Comparison of ENCODE assay signal across 8 cellular contexts in the genomic region with DNA sequence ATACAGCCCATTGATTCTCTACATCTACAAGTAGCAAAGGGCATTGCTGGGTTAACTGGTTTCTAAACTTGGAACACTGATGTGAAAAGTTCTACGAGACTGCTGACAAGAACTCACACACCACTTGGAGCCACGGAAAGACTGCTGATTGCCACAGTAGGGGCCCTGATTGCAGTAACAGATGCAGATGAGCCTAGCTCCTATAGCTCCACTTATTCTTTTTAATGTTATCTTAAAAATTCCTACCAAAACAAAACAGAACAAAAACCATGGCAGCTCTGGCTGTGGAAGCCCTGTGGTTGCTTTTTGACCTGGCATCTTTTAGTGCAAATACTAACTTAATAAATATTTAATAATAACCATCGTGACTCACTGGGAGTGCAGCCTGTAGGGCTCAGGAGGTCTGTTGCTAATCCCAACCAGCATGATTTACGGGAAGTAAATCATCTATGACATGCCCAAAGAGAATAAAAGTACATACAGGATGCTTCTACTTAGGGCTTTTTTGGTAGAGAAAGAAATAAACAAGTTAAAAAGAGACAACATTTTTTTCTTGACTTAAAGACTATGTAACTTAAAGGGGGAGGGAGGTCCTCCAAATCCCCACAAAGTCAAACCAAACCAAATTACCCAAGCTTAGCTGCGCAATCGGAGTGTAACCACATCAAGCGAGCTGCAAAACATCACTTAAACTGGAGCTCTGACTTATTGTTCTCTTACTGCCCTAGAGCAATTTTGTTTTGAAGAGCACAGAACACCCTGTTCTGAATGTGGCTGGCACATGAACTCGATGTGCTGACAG.
DNase-seq lines count a peak whose midpoint lies in the region; ATAC-seq and TF ChIP-seq lines count a peak whose summit lies in the region.

No MANE protein-coding gene starts in this region.

- H3K27ac ChIP-seq in upper lobe of left lung = peak overlapping the region; percentile 90 to 96 (median 93)

- peak in 1 of 4 donors; percentile 30 for TF ChIP-seq POLR2A in upper lobe of left lung (IDR thresholded peaks at IDR 0.05)

- peaks cover 7 to 35% (median 10%) of the 10 kb centered on the region in 4 donors for H3K36me3 ChIP-seq in upper lobe of left lung

- ATAC-seq in upper lobe of left lung (ENCODE audit: low FRiP score in 2 of 2) (peak; percentile 87 to 91), GM21526 (IDR thresholded peaks at IDR 0.05; ENCODE audit: low FRiP score, unreplicated experiment) (no peak)

- H3K4me1 Mint-ChIP-seq in activated T-helper 2 cell treated with anti-CD3 and anti-CD28 coated beads, Interferon-gamma antibody, Interleukin-2, Interleukin-4, amounts not matched to agents 10 μg/mL and 5 μg/mL and 100 μg/mL, durations not matched to agents 14 hours and 24 hours and 36 hours (ENCODE audit: low read depth) = peaks cover 48% of the 10 kb centered on the region

- H3K4me3 ChIP-seq in fibroblast of villous mesenchyme (ENCODE audit: low read depth, low read length) (peak overlapping the region; percentile 13), upper lobe of left lung (no peak overlapping the region)

- TF ChIP-seq CTCF in fibroblast of villous mesenchyme (IDR thresholded peaks at IDR 0.05; ENCODE audit: insufficient read depth, low read depth, low read length) = no peak
- TF ChIP-seq CTCF in upper lobe of left lung (IDR thresholded peaks at IDR 0.05) = peak in 1 of 6 experiments; percentile 6

- H3K4me1 ChIP-seq in upper lobe of left lung = peaks cover 54 to 79% (median 71%) of the 10 kb centered on the region in 4 donors

- peak overlapping the region; percentile 74 for H3K27ac Mint-ChIP-seq in activated T-helper 2 cell treated with anti-CD3 and anti-CD28 coated beads, Interferon-gamma antibody, Interleukin-2, Interleukin-4, amounts not matched to agents 10 μg/mL and 5 μg/mL and 100 μg/mL, durations not matched to agents 14 hours and 24 hours and 36 hours

- H3K36me3 Mint-ChIP-seq in activated T-helper 2 cell treated with anti-CD3 and anti-CD28 coated beads, Interferon-gamma antibody, Interleukin-2, Interleukin-4, amounts not matched to agents 10 μg/mL and 5 μg/mL and 100 μg/mL, durations not matched to agents 14 hours and 24 hours and 36 hours (ENCODE audit: low read depth) = peaks cover 29% of the 10 kb centered on the region

- intact Hi-C loops in activated T-helper 2 cell treated with anti-CD3 and anti-CD28 coated beads, Interferon-gamma antibody, Interleukin-2, Interleukin-4, amounts not matched to agents 10 μg/mL and 5 μg/mL and 100 μg/mL, durations not matched to agents 14 hours and 24 hours and 36 hours (cut with micrococcal nuclease) = loop anchor here (5.0 kb wide), 3 partner anchors 66 to 136 kb away; partner anchors contain the start of genes ARMC12 and FKBP5

- no peaks in the 10 kb centered on the region for H3K9me3 ChIP-seq in upper lobe of left lung

- 13 to 15% methylated on average over 8 of the region's 8 CpGs for WGBS in upper lobe of left lung, 2 donors

- H3K4me3 Mint-ChIP-seq in activated T-helper 2 cell treated with anti-CD3 and anti-CD28 coated beads, Interferon-gamma antibody, Interleukin-2, Interleukin-4, amounts not matched to agents 10 μg/mL and 5 μg/mL and 100 μg/mL, durations not matched to agents 14 hours and 24 hours and 36 hours (ENCODE audit: low read depth) = peak overlapping the region; percentile 59

- no peaks in the 10 kb centered on the region for H3K27me3 Mint-ChIP-seq in activated T-helper 2 cell treated with anti-CD3 and anti-CD28 coated beads, Interferon-gamma antibody, Interleukin-2, Interleukin-4, amounts not matched to agents 10 μg/mL and 5 μg/mL and 100 μg/mL, durations not matched to agents 14 hours and 24 hours and 36 hours (ENCODE audit: low read depth)

- no peaks in the 10 kb centered on the region for H3K9me3 Mint-ChIP-seq in activated T-helper 2 cell treated with anti-CD3 and anti-CD28 coated beads, Interferon-gamma antibody, Interleukin-2, Interleukin-4, amounts not matched to agents 10 μg/mL and 5 μg/mL and 100 μg/mL, durations not matched to agents 14 hours and 24 hours and 36 hours

- H3K27me3 ChIP-seq in upper lobe of left lung = no peaks in the 10 kb centered on the region

- peak; percentile 80 for DNase-seq in Caki2 (ENCODE audit: low read depth)
- peak; percentile 75 for DNase-seq in NCI-H226
- DNase-seq in activated T-helper 2 cell treated with anti-CD3 and anti-CD28 coated beads, Interferon-gamma antibody, Interleukin-2, Interleukin-4, amounts not matched to agents 10 μg/mL and 5 μg/mL and 100 μg/mL, durations not matched to agents 14 hours and 24 hours and 36 hours (ENCODE audit: low spot score) = peak; percentile 41
- DNase-seq in fibroblast of villous mesenchyme (ENCODE audit: low read depth) = peak; percentile 98
- DNase-seq in nucleus accumbens (lab: John Stamatoyannopoulos, UW) = peak in 31 of 56 donors; percentile 7 to 67 (median 26)
- DNase-seq in upper lobe of left lung = peak in 1 of 2 donors; percentile 63
- DNase-seq in GOT3 (lab: John Stamatoyannopoulos, UW) = no peak

- in situ Hi-C loops in Caki2 (cut with HindIII; ENCODE audit: low pct_unique_long_range_greater_than_20kb, low sequenced_read_pairs) = no loop called here

- peak; percentile 85 to 100 (median 100) for TF ChIP-seq EP300 in upper lobe of left lung (IDR thresholded peaks at IDR 0.05)
